26 cellular contexts compared by ENCODE assay signal in the genomic region with DNA sequence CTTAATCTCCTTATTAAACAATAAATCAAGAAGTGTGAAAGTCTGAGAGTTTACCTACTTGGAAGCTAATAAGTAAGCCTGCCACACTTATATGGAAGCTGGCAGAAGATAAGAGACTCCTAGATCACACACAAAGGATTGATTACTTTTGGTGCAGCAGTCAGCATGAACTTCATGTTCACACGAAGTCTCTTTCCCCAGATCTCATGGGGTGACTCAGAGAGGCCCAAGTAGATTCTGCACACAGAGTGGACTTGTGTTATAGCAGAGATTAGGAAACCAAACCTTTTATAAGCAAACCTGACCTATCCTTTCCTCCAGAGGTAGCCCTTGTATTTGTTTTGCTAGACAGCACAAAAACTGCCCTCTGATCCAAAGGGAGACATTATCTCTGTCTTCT. TPM values are rescaled to one million over a fixed set of nuclear protein-coding genes. Genes with fewer than 3 reads are reported as not detected.
"Had no signal": no experiment of that assay in that cellular context is flagged by ENCODE, and none has a peak within 500 bp of the region (broad histone marks: within the 10 kb centered on the region; RNA-seq: fewer than 3 reads in every experiment).

No MANE protein-coding gene starts in this region.

- H3K36me3 ChIP-seq: esophagus muscularis mucosa, heart right ventricle, lower lobe of right lung, neutrophil, right atrium auricular region, thoracic aorta, tibial nerve, upper lobe of left lung had no signal

- ATAC-seq: heart right ventricle; left ventricle myocardium superior; lower lobe of right lung; mucosa of descending colon; natural killer cell treated with Interleukin-12 subunit alpha and Interleukin-12 subunit beta and Interleukin-15 and Interleukin-18, amount 100 ng/mL, for 72 hours; sciatic nerve; stimulated activated memory B cell treated with anti-CD40 and anti-IgM and Interleukin-4, amounts not matched to agents 10 μg/mL and 1 μg/mL and 100 μg/mL, for 72 hours; stimulated activated naive CD8-positive, alpha-beta T cell treated with anti-CD3 and anti-CD28 coated beads, Interleukin-15, Interleukin-2, amounts not matched to agents 100 U/mL and 50 U/mL, for 24 hours had no signal

- H3K9ac ChIP-seq: parathyroid adenoma had no signal

- H2AFZ ChIP-seq: parathyroid adenoma had no signal

- H3K27me3 ChIP-seq: esophagus muscularis mucosa, right atrium auricular region, tibial nerve, upper lobe of left lung had no signal

- DNase-seq: cerebellar nuclear complex; dorsolateral prefrontal cortex; effector CD4-positive, alpha-beta T cell; foreskin melanocyte; glutamatergic neuron; heart right ventricle; hypothalamus; immature natural killer cell; islet precursor cell; kidney glomerular epithelial cell; left ventricle myocardium superior; lower lobe of right lung; mucosa of descending colon; naive B cell; stimulated activated CD4-positive, alpha-beta T cell treated with anti-CD3 and anti-CD28 coated beads, Interleukin-4, amount 100 ng/mL, for 4 hours; stimulated activated naive CD8-positive, alpha-beta T cell treated with anti-CD3 and anti-CD28 coated beads, Interleukin-15, Interleukin-2, amounts not matched to agents 100 U/mL and 50 U/mL, for 24 hours; upper lobe of left lung had no signal

- H3K9me3 ChIP-seq: esophagus muscularis mucosa, heart right ventricle, lower lobe of right lung, mucosa of descending colon, neutrophil, right atrium auricular region, thoracic aorta, tibial nerve, upper lobe of left lung had no signal

- H3K79me2 ChIP-seq: parathyroid adenoma had no signal

- H3K27ac ChIP-seq: dorsolateral prefrontal cortex, esophagus muscularis mucosa, heart right ventricle, lower lobe of right lung, neutrophil, parathyroid adenoma, right atrium auricular region, thoracic aorta, tibial nerve, upper lobe of left lung had no signal

- H3K4me3 ChIP-seq: dorsolateral prefrontal cortex, esophagus muscularis mucosa, heart right ventricle, lower lobe of right lung, mucosa of descending colon, right atrium auricular region, thoracic aorta, tibial nerve, upper lobe of left lung had no signal

- H3K4me1 ChIP-seq: esophagus muscularis mucosa, heart right ventricle, lower lobe of right lung, parathyroid adenoma, right atrium auricular region, tibial nerve, upper lobe of left lung had no signal

RNA-seq across cellular contexts. Expression of a gene that starts 9.9 kb away (rescaled TPM):
- total RNA-seq: natural killer cell treated with Interleukin-12 subunit alpha and Interleukin-12 subunit beta and Interleukin-15 and Interleukin-18, amount 100 ng/mL, for 72 hours had no signal
